Comparison of ENCODE assay signal across 6 cellular contexts in the genomic region with DNA sequence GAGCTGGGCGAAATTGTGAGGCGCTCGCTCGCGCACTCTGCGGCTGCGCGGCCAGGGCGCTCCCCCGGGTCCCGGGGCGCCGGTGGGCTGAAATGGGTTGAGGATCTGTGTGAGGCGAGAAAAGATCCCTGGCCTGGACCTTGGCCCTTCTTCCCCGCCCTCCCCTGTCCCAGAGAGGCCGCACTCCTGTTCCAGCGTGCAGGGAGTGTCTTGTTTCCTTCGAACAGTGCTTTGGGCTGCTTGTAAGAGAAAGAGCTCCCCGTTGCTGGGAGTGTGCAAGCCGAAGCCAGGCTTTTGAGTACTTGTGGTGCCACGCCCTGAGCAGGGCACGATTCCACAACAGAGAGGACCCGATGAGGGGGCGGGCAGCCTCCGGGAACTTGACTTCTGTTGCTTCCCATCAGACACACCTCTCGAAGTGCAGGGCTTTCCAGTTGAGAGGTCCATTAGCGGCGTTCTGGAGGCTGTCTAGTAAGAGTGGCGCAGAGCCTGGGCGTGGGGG. TPM values are rescaled to one million over a fixed set of nuclear protein-coding genes. Genes with fewer than 3 reads are reported as not detected.
DNase-seq lines count a peak whose midpoint lies in the region; ATAC-seq and TF ChIP-seq lines count a peak whose summit lies in the region.

No MANE protein-coding gene starts in this region.

- H3K9me3 ChIP-seq in ES-I3 (ENCODE audit: control insufficient read depth, insufficient read depth, low read length): no peaks in the 10 kb centered on the region
- H3K9me3 ChIP-seq in thymus (ENCODE audit: control insufficient read depth): no peaks in the 10 kb centered on the region

- H3K27ac ChIP-seq in thymus (ENCODE audit: low read depth): peak overlapping the region; percentile 87

- no peaks in the 10 kb centered on the region for H3K27me3 ChIP-seq in thymus (ENCODE audit: control insufficient read depth, insufficient read depth)

- peak; percentile 6 for DNase-seq in NCI-H460 (ENCODE audit: extremely low read depth, low read depth)
- DNase-seq in fibroblast of villous mesenchyme (ENCODE audit: low read depth): no peak
- no peak for DNase-seq in NCI-H1105 (lab: John Stamatoyannopoulos, UW)

- no peak for ATAC-seq in HG03135 (IDR thresholded peaks at IDR 0.05; ENCODE audit: unreplicated experiment)

- no peaks in the 10 kb centered on the region; the same call in 1 of the 2 replicates for H3K36me3 ChIP-seq in ES-I3 (ENCODE audit: insufficient read depth, low read length)
- peaks cover 32% of the 10 kb centered on the region for H3K36me3 ChIP-seq in thymus (ENCODE audit: control insufficient read depth, insufficient read depth)

- peak overlapping the region; percentile 73 for H3K9ac ChIP-seq in ES-I3 (ENCODE audit: low read depth, low read length)

- H3K4me3 ChIP-seq in fibroblast of villous mesenchyme (ENCODE audit: low read depth, low read length): peak overlapping the region; percentile 85
- peak overlapping the region; percentile 89 for H3K4me3 ChIP-seq in thymus (ENCODE audit: low read length)

- TF ChIP-seq CTCF in fibroblast of villous mesenchyme (IDR thresholded peaks at IDR 0.05; ENCODE audit: insufficient read depth, low read depth, low read length): no peak

- H3K4me1 ChIP-seq in ES-I3 (ENCODE audit: insufficient read depth, low read length) (peaks cover 6% of the 10 kb centered on the region), thymus (ENCODE audit: control insufficient read depth, insufficient read depth, low read length) (peaks cover 10% of the 10 kb centered on the region)

- WGBS in thymus: 4% methylated on average over 30 of the region's 30 CpGs

RNA-seq across cellular contexts. Expression of a gene that starts 0.5 kb away (rescaled TPM):
- total RNA-seq in NCI-H460 (2014; rRNA removed; shearing (Covaris generic)): 13.4 and 17.1 TPM in 2 replicates
- polyA plus RNA-seq in NCI-H460 (2014; cell fraction: nucleus; rRNA removed): 28.6 and 42.7 TPM in 2 replicates
- 11.6 and 14.2 TPM in 2 replicates for total RNA-seq in fibroblast of villous mesenchyme
- polyA plus RNA-seq in thymus: 9.6 TPM

RNA-seq across cellular contexts. Expression of a gene that starts 29.2 kb away (rescaled TPM):
- total RNA-seq in NCI-H460 (2014; rRNA removed; shearing (Covaris generic)): 27.2 and 32.5 TPM in 2 replicates
- polyA plus RNA-seq in NCI-H460 (2014; cell fraction: nucleus; rRNA removed): 25.2 and 35.0 TPM in 2 replicates
- 33.2 and 38.7 TPM in 2 replicates for total RNA-seq in fibroblast of villous mesenchyme
- 9.4 TPM for polyA plus RNA-seq in thymus

RNA-seq across cellular contexts. Expression of a gene that starts 29.8 kb away (rescaled TPM):
- total RNA-seq in NCI-H460 (2014; rRNA removed; shearing (Covaris generic)): 82.9 and 88.2 TPM in 2 replicates
- polyA plus RNA-seq in NCI-H460 (2014; cell fraction: nucleus; rRNA removed): 87.6 and 91.7 TPM in 2 replicates
- 133 and 136 TPM in 2 replicates for total RNA-seq in fibroblast of villous mesenchyme
- 70.1 TPM for polyA plus RNA-seq in thymus

RNA-seq across cellular contexts. Expression of a gene that starts 45.0 kb away (rescaled TPM):
- 10.2 and 15.6 TPM in 2 replicates for total RNA-seq in NCI-H460 (2014; rRNA removed; shearing (Covaris generic))
- polyA plus RNA-seq in NCI-H460 (2014; cell fraction: nucleus; rRNA removed): 87.2 and 95.3 TPM in 2 replicates
- total RNA-seq in fibroblast of villous mesenchyme: 22.5 and 26.1 TPM in 2 replicates
- polyA plus RNA-seq in thymus: 43.0 TPM

RNA-seq across cellular contexts. Expression of a gene that starts 53.3 kb away (rescaled TPM):
- 26.9 and 28.9 TPM in 2 replicates for total RNA-seq in NCI-H460 (2014; rRNA removed; shearing (Covaris generic))
- 323 and 416 TPM in 2 replicates for polyA plus RNA-seq in NCI-H460 (2014; cell fraction: nucleus; rRNA removed)
- 30.9 and 39.3 TPM in 2 replicates for total RNA-seq in fibroblast of villous mesenchyme
- 134 TPM for polyA plus RNA-seq in thymus
